ENCODE assay signal across 14 cellular contexts in genomic region chr9:131590449-131590848, GRCh38. TPM values are rescaled to one million over a fixed set of nuclear protein-coding genes. Genes with fewer than 3 reads are reported as not detected.
DNase-seq lines count a peak whose midpoint lies in the region; ATAC-seq and TF ChIP-seq lines count a peak whose summit lies in the region.
"Had no signal": no experiment of that assay in that cellular context is flagged by ENCODE, and none has a peak within 500 bp of the region (broad histone marks: within the 10 kb centered on the region; RNA-seq: fewer than 3 reads in every experiment).

No MANE protein-coding gene starts in this region.

- H3K79me2 ChIP-seq in neural progenitor cell (ENCODE audit: low read depth): no peaks in the 10 kb centered on the region

- no peak overlapping the region for H3K27ac ChIP-seq in neural progenitor cell
- H3K27ac ChIP-seq: C4-2B, esophagus muscularis mucosa, sigmoid colon, stomach had no signal

- H4K20me1 ChIP-seq in neural progenitor cell (ENCODE audit: low read depth): no peaks in the 10 kb centered on the region

- peak; percentile 54 for DNase-seq in CMK (ENCODE audit: low read depth)
- DNase-seq in MV-4-11 (lab: John Stamatoyannopoulos, UW): peak; percentile 57
- no peak for DNase-seq in activated naive CD8-positive, alpha-beta T cell treated with anti-CD3 and anti-CD28 coated beads, Interleukin-2, amount 50 U/mL, for 24 hours
- no peak for DNase-seq in neural progenitor cell (ENCODE audit: low spot score)
- DNase-seq in KBM-7: no peak
- no peak for DNase-seq in occipital lobe (lab: John Stamatoyannopoulos, UW)
- DNase-seq in NCI-H2107 treated with DMSO at 0.1 percent for 48 hours (lab: John Stamatoyannopoulos, UW; ENCODE audit: unreplicated experiment): no peak
- DNase-seq in HEK293T (ENCODE audit: extremely low spot score): no peak

- no peaks in the 10 kb centered on the region for H3K9me3 ChIP-seq in neural progenitor cell (ENCODE audit: low read depth)
- H3K9me3 ChIP-seq: esophagus muscularis mucosa, sigmoid colon, stomach had no signal

- H3F3A ChIP-seq in neural progenitor cell (ENCODE audit: low read depth): no peaks in the 10 kb centered on the region

- H2AFZ ChIP-seq in neural progenitor cell (replicated peaks): no peak overlapping the region

- peak overlapping the region; percentile 55 for H3K27ac Mint-ChIP-seq in activated naive CD8-positive, alpha-beta T cell treated with anti-CD3 and anti-CD28 coated beads, Interleukin-2, amount 50 U/mL, for 24 hours
- H3K27ac Mint-ChIP-seq in neural progenitor cell: no peak overlapping the region
- H3K27ac Mint-ChIP-seq: nephron had no signal

- CTCF ChIA-PET in HEK293T (lab: Yijun Ruan, JAX): no interaction called here

- in situ Hi-C loops in KBM-7 (cut with MboI; ENCODE audit: low pct_unique_long_range_greater_than_20kb, low sequenced_read_pairs): loop anchor here (25.0 kb wide), 1 partner anchor 147 kb away; the partner anchor contains the start of gene RAPGEF1

- H3K4me2 ChIP-seq in neural progenitor cell: no peak overlapping the region

- no peak for TF ChIP-seq CTCF in neural progenitor cell (IDR thresholded peaks at IDR 0.05)

- H3K4me1 ChIP-seq in neural progenitor cell: no peaks in the 10 kb centered on the region
- H3K4me1 ChIP-seq: sigmoid colon had no signal

- no peaks in the 10 kb centered on the region for H3K27me3 ChIP-seq in neural progenitor cell
- H3K27me3 ChIP-seq: esophagus muscularis mucosa, sigmoid colon, stomach had no signal

- H3K36me3 ChIP-seq in neural progenitor cell: no peaks in the 10 kb centered on the region

- H3K36me3 Mint-ChIP-seq in activated naive CD8-positive, alpha-beta T cell treated with anti-CD3 and anti-CD28 coated beads, Interleukin-2, amount 50 U/mL, for 24 hours (ENCODE audit: low read depth): peaks cover 12% of the 10 kb centered on the region
- H3K36me3 Mint-ChIP-seq in neural progenitor cell: peaks cover 17% of the 10 kb centered on the region

- peak; percentile 27 for ATAC-seq in activated naive CD8-positive, alpha-beta T cell treated with anti-CD3 and anti-CD28 coated beads, Interleukin-2, amount 50 U/mL, for 24 hours

- H3K27me3 Mint-ChIP-seq in activated naive CD8-positive, alpha-beta T cell treated with anti-CD3 and anti-CD28 coated beads, Interleukin-2, amount 50 U/mL, for 24 hours: no peaks in the 10 kb centered on the region
- peaks cover 8% of the 10 kb centered on the region for H3K27me3 Mint-ChIP-seq in neural progenitor cell (ENCODE audit: insufficient read depth, low read depth)

- H3K4me3 Mint-ChIP-seq in activated naive CD8-positive, alpha-beta T cell treated with anti-CD3 and anti-CD28 coated beads, Interleukin-2, amount 50 U/mL, for 24 hours: no peak overlapping the region
- peak overlapping the region; percentile 13 for H3K4me3 Mint-ChIP-seq in neural progenitor cell
- H3K4me3 Mint-ChIP-seq: nephron had no signal

- H3K4me3 ChIP-seq in neural progenitor cell: no peak overlapping the region
- H3K4me3 ChIP-seq: esophagus muscularis mucosa, sigmoid colon, stomach had no signal

- H3K9me3 Mint-ChIP-seq in activated naive CD8-positive, alpha-beta T cell treated with anti-CD3 and anti-CD28 coated beads, Interleukin-2, amount 50 U/mL, for 24 hours: no peaks in the 10 kb centered on the region
- H3K9me3 Mint-ChIP-seq in neural progenitor cell: no peaks in the 10 kb centered on the region
- H3K9me3 Mint-ChIP-seq: nephron had no signal

- H3K4me1 Mint-ChIP-seq in activated naive CD8-positive, alpha-beta T cell treated with anti-CD3 and anti-CD28 coated beads, Interleukin-2, amount 50 U/mL, for 24 hours: peaks cover 33% of the 10 kb centered on the region
- H3K4me1 Mint-ChIP-seq in neural progenitor cell: no peaks in the 10 kb centered on the region

- H3K9ac ChIP-seq in neural progenitor cell: no peak overlapping the region

- POLR2A ChIA-PET in HEK293T (lab: Yijun Ruan, JAX): no interaction called here

TF ChIP-seq in HEK293T, 16 proteins besides CTCF, POLR2A, EP300 and RAD21:
- TF ChIP-seq FOXA1 (IDR thresholded peaks at IDR 0.05): no peak
- no peak for TF ChIP-seq ZNF384 (IDR thresholded peaks at IDR 0.05)
- no peak for TF ChIP-seq LEF1 (IDR thresholded peaks at IDR 0.05; ENCODE audit: borderline replicate concordance)
- no peak for TF ChIP-seq HDGF (IDR thresholded peaks at IDR 0.05; ENCODE audit: borderline replicate concordance)
- TF ChIP-seq, protein P1, sequence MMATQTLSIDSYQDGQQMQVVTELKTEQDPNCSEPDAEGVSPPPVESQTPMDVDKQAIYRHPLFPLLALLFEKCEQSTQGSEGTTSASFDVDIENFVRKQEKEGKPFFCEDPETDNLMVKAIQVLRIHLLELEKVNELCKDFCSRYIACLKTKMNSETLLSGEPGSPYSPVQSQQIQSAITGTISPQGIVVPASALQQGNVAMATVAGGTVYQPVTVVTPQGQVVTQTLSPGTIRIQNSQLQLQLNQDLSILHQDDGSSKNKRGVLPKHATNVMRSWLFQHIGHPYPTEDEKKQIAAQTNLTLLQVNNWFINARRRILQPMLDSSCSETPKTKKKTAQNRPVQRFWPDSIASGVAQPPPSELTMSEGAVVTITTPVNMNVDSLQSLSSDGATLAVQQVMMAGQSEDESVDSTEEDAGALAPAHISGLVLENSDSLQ (IDR thresholded peaks at IDR 0.05): no peak
- no peak for TF ChIP-seq CTBP1 (IDR thresholded peaks at IDR 0.05; ENCODE audit: borderline replicate concordance)
- TF ChIP-seq FOXM1 (IDR thresholded peaks at IDR 0.05; ENCODE audit: borderline replicate concordance): no peak
- no peak for TF ChIP-seq L3MBTL2 (conservative IDR thresholded peaks at IDR 0.05)
- TF ChIP-seq ARNT (IDR thresholded peaks at IDR 0.05): no peak
- no peak for TF ChIP-seq ELF4 (IDR thresholded peaks at IDR 0.05)
- TF ChIP-seq BHLHE40 (IDR thresholded peaks at IDR 0.05; ENCODE audit: borderline replicate concordance): no peak
- TF ChIP-seq SP1 (IDR thresholded peaks at IDR 0.05): no peak
- TF ChIP-seq TARDBP (IDR thresholded peaks at IDR 0.05): no peak
- no peak for TF ChIP-seq FOXK2 (IDR thresholded peaks at IDR 0.05)

RNA-seq across cellular contexts. Expression of gene PRRT1B, which starts 45.1 kb away (rescaled TPM):
- not detected in 2 replicates for total RNA-seq in neural progenitor cell (ENCODE audit: low replicate concordance)
- total RNA-seq in occipital lobe: not detected
- total RNA-seq: chondrocyte, sigmoid colon had no signal

RNA-seq across cellular contexts. Expression of gene UCK1, which starts 59.4 kb away (rescaled TPM):
- total RNA-seq in neural progenitor cell (ENCODE audit: low replicate concordance) (30.7 and 41.1 TPM in 2 replicates), occipital lobe (13.3 TPM)

Comparison
In these comparisons a context has a peak if more than half of its experiments do, and no peak if none do; other contexts are left out.
1. DNase-seq: peak in CMK (single experiment) and MV-4-11 (single experiment); none in activated naive CD8-positive, alpha-beta T cell treated with anti-CD3 and anti-CD28 coated beads, Interleukin-2, amount 50 U/mL, for 24 hours (single experiment), neural progenitor cell (single experiment), KBM-7 (single experiment), occipital lobe (single experiment), NCI-H2107 treated with DMSO at 0.1 percent for 48 hours (single experiment) and HEK293T (single experiment).